8 cellular contexts compared by ENCODE assay signal in genomic region chr16:89657442-89658220, GRCh38. TPM values are rescaled to one million over a fixed set of nuclear protein-coding genes. Genes with fewer than 3 reads are reported as not detected.
DNase-seq lines count a peak whose midpoint lies in the region; ATAC-seq, FAIRE-seq and TF ChIP-seq lines count a peak whose summit lies in the region.

Gene CHMP1A, minus strand, starts transcription at chr16:89657708. Its CDS starts 120 bp downstream, at chr16:89657588.
Gene SPATA33, plus strand, starts transcription at chr16:89657836. Its CDS starts 76 bp downstream, at chr16:89657912.

- TF ChIP-seq CTCF in BJ (IDR thresholded peaks at IDR 0.05; ENCODE audit: insufficient read depth, low read depth, low read length) (no peak), HepG2 (CRISPR knock-in tag; IDR thresholded peaks at IDR 0.05) (no peak; the same call in 1 of the 2 replicates)

- in situ Hi-C loops in HepG2 (cut with HindIII; ENCODE audit: extremely low pct_ligation_motif_present, low pct_unique_long_range_greater_than_20kb) = loop anchor here (5.0 kb wide), 1 partner anchor 45 kb away; the partner anchor contains the start of gene SPATA2L

- POLR2A ChIA-PET in BJ (lab: Charles Lee) = interaction anchor here (0.6 kb wide), 2 partner anchors 14 to 34 kb away, joined by 3 to 8 read pairs; no protein-coding TSS in a partner anchor
- POLR2A ChIA-PET in activated CD4-positive, alpha-beta T cell treated with anti-CD3 and anti-CD28 coated beads, Interleukin-2, amount 10 ng/mL, durations not matched to agents 7 days and 5 days (lab: Charles Lee) = interaction anchor here (0.5 kb wide), 1 partner anchor 90 kb away, joined by 5 read pairs; no protein-coding TSS in a partner anchor
- POLR2A ChIA-PET in HepG2 (lab: Yijun Ruan, JAX) = interaction anchor here (0.5 to 2.8 kb wide), 5 partner anchors 30 to 335 kb away, joined by 3 to 21 read pairs (median 5); partner anchors contain the start of genes CDK10 and SPATA2L

- H3K4me3 ChIP-seq in BJ (ENCODE audit: low read depth, low read length) = peak within 1 kb of the TSS; percentile 84
- H3K4me3 ChIP-seq in HepG2 (replicated peaks in 1 of 3; ENCODE audit: insufficient read depth in 1 of 3, low read depth in 2 of 3, low read length in 3 of 3) = peak within 1 kb of the TSS; percentile 91 to 100 (median 99)

- H3K27ac Mint-ChIP-seq in activated CD4-positive, alpha-beta T cell treated with anti-CD3 and anti-CD28 coated beads, Interleukin-2, amount 10 ng/mL, durations not matched to agents 7 days and 5 days = peak within 1 kb of the TSS; percentile 85

- TF ChIP-seq RAD21 in HepG2 (CRISPR knock-in tag; IDR thresholded peaks at IDR 0.05) = peak; percentile 49

- peak; percentile 94 for FAIRE-seq in HepG2 (lab: Jason Lieb, UNC)

- peak within 1 kb of the TSS; percentile 64 for H3K27ac ChIP-seq in HepG2 (ENCODE audit: extremely low read length, insufficient read depth, low read length)

- H3K79me2 ChIP-seq in HepG2 (ENCODE audit: insufficient read depth, low read length) = peaks cover 49% of the 10 kb centered on the region

- no TSS peak for BruUV-seq in HepG2 (replicated peaks; lab: Mats Ljungman, UMichigan)

- H4K20me1 ChIP-seq in HepG2 (ENCODE audit: insufficient read depth, low read length) = no peaks in the 10 kb centered on the region

- TF ChIP-seq EP300 in HepG2 (IDR thresholded peaks at IDR 0.05; ENCODE audit: low read depth in 2 of 2, low read length in 2 of 2) = no peak
- 0 out of 2 replicates have a peak, but pooled peaks have one; percentile 19 for TF ChIP-seq EP300 in HepG2 (CRISPR knock-in tag; IDR thresholded peaks at IDR 0.05; ENCODE audit: borderline replicate concordance)

- peaks cover 29% of the 10 kb centered on the region for H3K36me3 Mint-ChIP-seq in activated CD4-positive, alpha-beta T cell treated with anti-CD3 and anti-CD28 coated beads, Interleukin-2, amount 10 ng/mL, durations not matched to agents 7 days and 5 days (ENCODE audit: low read depth)

- WGBS in HepG2 (ENCODE audit: low lambda C conversion rate) = under 1% methylated on average over 37 of the region's 99 CpGs

- H3K36me3 ChIP-seq in BJ (ENCODE audit: control insufficient read depth, insufficient read depth, low read length) (peaks cover 6% of the 10 kb centered on the region), HepG2 (replicated peaks in 1 of 2; ENCODE audit: control insufficient read depth in 1 of 2, insufficient read depth in 2 of 2, low read length in 2 of 2) (peaks cover 13 to 37% of the 10 kb centered on the region in 2 experiments)

- H3K27me3 Mint-ChIP-seq in activated CD4-positive, alpha-beta T cell treated with anti-CD3 and anti-CD28 coated beads, Interleukin-2, amount 10 ng/mL, durations not matched to agents 7 days and 5 days = no peaks in the 10 kb centered on the region

- H3K4me2 ChIP-seq in HepG2 (ENCODE audit: low read depth, low read length) = peak within 1 kb of the TSS; percentile 97

- peak; percentile 84 for TF ChIP-seq POLR2A in GM19193 (IDR thresholded peaks at IDR 0.05; ENCODE audit: extremely low read depth, insufficient read depth, insufficient read length)
- TF ChIP-seq POLR2A in HepG2 (IDR thresholded peaks at IDR 0.05; ENCODE audit: insufficient read depth in 1 of 2, low read depth in 2 of 2, low read length in 2 of 2) = peak; percentile 62 to 72

- intact Hi-C loops in HepG2 (cut with micrococcal nuclease; ENCODE audit: unreplicated experiment) = loop anchor here (2.0 kb wide), 1 partner anchor 43 kb away; the partner anchor contains the start of gene SPATA2L

- no peaks in the 10 kb centered on the region for H3K9me3 ChIP-seq in HepG2 (ENCODE audit: low read length)

- H3K4me1 ChIP-seq in HepG2 (ENCODE audit: insufficient read depth, low read length) = peaks cover 38% of the 10 kb centered on the region

- H3K9ac ChIP-seq in HepG2 (ENCODE audit: insufficient read depth, low read depth, low read length) = peak within 1 kb of the TSS; percentile 96

- ATAC-seq in HG03378 (IDR thresholded peaks at IDR 0.05; ENCODE audit: unreplicated experiment) (peak; percentile 71), HepG2 (peak; percentile 93)

- H3K27me3 ChIP-seq in BJ (ENCODE audit: control insufficient read depth, insufficient read depth, low read length) (no peaks in the 10 kb centered on the region), HepG2 (ENCODE audit: control insufficient read depth in 1 of 2, insufficient read depth in 2 of 2, low read length in 2 of 2) (no peaks in the 10 kb centered on the region; a peak in 1 of 5 replicates)

- peaks cover 48% of the 10 kb centered on the region for H3K4me1 Mint-ChIP-seq in activated CD4-positive, alpha-beta T cell treated with anti-CD3 and anti-CD28 coated beads, Interleukin-2, amount 10 ng/mL, durations not matched to agents 7 days and 5 days

- H2AFZ ChIP-seq in HepG2 (ENCODE audit: low read length) = peak within 1 kb of the TSS; percentile 81

- CTCF ChIA-PET in BJ (lab: Yijun Ruan, JAX) = interaction anchor here (0.7 to 2.2 kb wide), 3 partner anchors 16 to 204 kb away, joined by 3 to 4 read pairs (median 3); no protein-coding TSS in a partner anchor
- CTCF ChIA-PET in activated CD4-positive, alpha-beta T cell treated with anti-CD3 and anti-CD28 coated beads, Interleukin-2, amount 10 ng/mL, durations not matched to agents 7 days and 5 days (lab: Charles Lee) = interaction anchor here (0.5 to 2.1 kb wide), 3 partner anchors 13 to 155 kb away, joined by 3 to 13 read pairs (median 7); no protein-coding TSS in a partner anchor
- CTCF ChIA-PET in HepG2 (lab: Yijun Ruan, JAX; ENCODE audit: low intra/inter-chr PET ratio, low total read pairs) = interaction anchor here (1.1 kb wide), 1 partner anchor 16 kb away, joined by 3 read pairs; no protein-coding TSS in a partner anchor

- H3K4me3 Mint-ChIP-seq in activated CD4-positive, alpha-beta T cell treated with anti-CD3 and anti-CD28 coated beads, Interleukin-2, amount 10 ng/mL, durations not matched to agents 7 days and 5 days = peak within 1 kb of the TSS; percentile 79

- H3K9me3 Mint-ChIP-seq in activated CD4-positive, alpha-beta T cell treated with anti-CD3 and anti-CD28 coated beads, Interleukin-2, amount 10 ng/mL, durations not matched to agents 7 days and 5 days = no peaks in the 10 kb centered on the region

- peak; percentile 23 for DNase-seq in BJ (ENCODE audit: low read depth)
- peak; percentile 17 to 85 for DNase-seq in NCI-H526 (lab: John Stamatoyannopoulos, UW)
- DNase-seq in activated CD4-positive, alpha-beta T cell treated with anti-CD3 and anti-CD28 coated beads, Interleukin-2, amount 10 ng/mL, durations not matched to agents 7 days and 5 days = peak; percentile 91
- DNase-seq in dedifferentiated amniotic fluid mesenchymal stem cell (ENCODE audit: extremely low spot score) = peak; percentile 67
- peak; percentile 78 for DNase-seq in HepG2 (ENCODE audit: low spot score)
- DNase-seq in stimulated activated CD4-positive, alpha-beta T cell treated with anti-CD3 and anti-CD28 coated beads, Interleukin-2, amount 100 ng/mL, for 48 hours = peak; percentile 92 to 95

RNA-seq across cellular contexts. Expression of gene CHMP1A, which starts in this region (rescaled TPM):
- polyA plus RNA-seq in BJ (2011; rRNA removed) (58.5 and 105 TPM in 2 replicates), HepG2 (2011; rRNA removed) (73.3 and 87.2 TPM in 2 replicates)
- 49.1 and 82.6 TPM in 2 replicates for polyA minus RNA-seq in BJ (2011; rRNA and poly(A)+ RNA removed)
- total RNA-seq in activated CD4-positive, alpha-beta T cell treated with anti-CD3 and anti-CD28 coated beads, Interleukin-2, amount 10 ng/mL, durations not matched to agents 7 days and 5 days = 100 to 1,000 TPM in 1 of 2 experiments, 10 to 100 TPM in 1; 77.6 to 102 TPM
- total RNA-seq in HepG2 (2016; rRNA removed; fragmentation: Illumina TruSeq; extraction: Trizol) = 69.4 and 80.0 TPM in 2 replicates
- total RNA-seq in HepG2 (2016; cell fraction: cytosol; rRNA removed; fragmentation: Illumina TruSeq; extraction: Trizol; ENCODE audit: low read depth) = 12.3 and 14.1 TPM in 2 replicates
- total RNA-seq in HepG2 (2016; cell fraction: insoluble cytoplasmic fraction; rRNA removed; fragmentation: Illumina TruSeq; extraction: Trizol) = 68.7 and 70.7 TPM in 2 replicates
- 36.1 and 43.1 TPM in 2 replicates for total RNA-seq in HepG2 (2016; cell fraction: membrane; rRNA removed; fragmentation: Illumina TruSeq; extraction: Trizol)
- total RNA-seq in HepG2 (2016; cell fraction: nucleus; rRNA removed; fragmentation: Illumina TruSeq; extraction: Trizol) = 43.4 and 46.6 TPM in 2 replicates
- 71.4 and 105 TPM in 2 replicates for polyA plus RNA-seq in HepG2 (2011; cell fraction: cytosol; rRNA removed)
- polyA plus RNA-seq in HepG2 (2011; cell fraction: nucleus; rRNA removed) = 141 and 163 TPM in 2 replicates
- polyA plus RNA-seq in HepG2 (2012) = 39.3 and 47.1 TPM in 2 replicates
- 9.6 and 12.7 TPM in 2 replicates for polyA plus RNA-seq in HepG2 (2016; cell fraction: cytosol; fragmentation: Illumina TruSeq; extraction: Trizol; ENCODE audit: low read depth)
- 89.2 and 96.6 TPM in 2 replicates for polyA plus RNA-seq in HepG2 (2016; cell fraction: insoluble cytoplasmic fraction; fragmentation: Illumina TruSeq; extraction: Trizol; ENCODE audit: low read depth)
- polyA plus RNA-seq in HepG2 (2016; cell fraction: membrane; fragmentation: Illumina TruSeq; extraction: Trizol; ENCODE audit: low read depth) = 29.6 and 33.2 TPM in 2 replicates
- 105 and 109 TPM in 2 replicates for polyA plus RNA-seq in HepG2 (2016; cell fraction: nucleus; fragmentation: Illumina TruSeq; extraction: Trizol; ENCODE audit: insufficient read depth, low read depth)
- 73.7 and 140 TPM in 2 replicates for polyA minus RNA-seq in HepG2 (2011; rRNA and poly(A)+ RNA removed; ENCODE audit: low replicate concordance)
- 50.0 and 50.5 TPM in 2 replicates for polyA minus RNA-seq in HepG2 (2011; cell fraction: cytosol; rRNA and poly(A)+ RNA removed)
- 25.8 and 33.6 TPM in 2 replicates for polyA minus RNA-seq in HepG2 (2011; cell fraction: nucleus; rRNA and poly(A)+ RNA removed)

RNA-seq across cellular contexts. Expression of gene SPATA33, which starts in this region (rescaled TPM):
- 2.6 TPM in 2 replicates for polyA plus RNA-seq in BJ (2011; rRNA removed)
- 1.3 and 1.6 TPM in 2 replicates for polyA minus RNA-seq in BJ (2011; rRNA and poly(A)+ RNA removed)
- total RNA-seq in activated CD4-positive, alpha-beta T cell treated with anti-CD3 and anti-CD28 coated beads, Interleukin-2, amount 10 ng/mL, durations not matched to agents 7 days and 5 days = 10 to 100 TPM; 14.5 to 14.8 TPM
- total RNA-seq in HepG2 (2016; rRNA removed; fragmentation: Illumina TruSeq; extraction: Trizol) = 11.0 and 11.2 TPM in 2 replicates
- 9.1 and 14.3 TPM in 2 replicates for total RNA-seq in HepG2 (2016; cell fraction: cytosol; rRNA removed; fragmentation: Illumina TruSeq; extraction: Trizol; ENCODE audit: low read depth)
- total RNA-seq in HepG2 (2016; cell fraction: insoluble cytoplasmic fraction; rRNA removed; fragmentation: Illumina TruSeq; extraction: Trizol) = 11.7 and 12.8 TPM in 2 replicates
- 14.6 and 17.6 TPM in 2 replicates for total RNA-seq in HepG2 (2016; cell fraction: membrane; rRNA removed; fragmentation: Illumina TruSeq; extraction: Trizol)
- total RNA-seq in HepG2 (2016; cell fraction: nucleus; rRNA removed; fragmentation: Illumina TruSeq; extraction: Trizol) = 9.0 and 10.4 TPM in 2 replicates
- polyA plus RNA-seq in HepG2 (2011; rRNA removed) = 5.7 and 6.3 TPM in 2 replicates
- 3.3 and 3.5 TPM in 2 replicates for polyA plus RNA-seq in HepG2 (2011; cell fraction: cytosol; rRNA removed)
- polyA plus RNA-seq in HepG2 (2011; cell fraction: nucleus; rRNA removed) = 14.9 and 16.4 TPM in 2 replicates
- 8.1 and 9.7 TPM in 2 replicates for polyA plus RNA-seq in HepG2 (2012)
- 17.1 and 17.6 TPM in 2 replicates for polyA plus RNA-seq in HepG2 (2016; cell fraction: cytosol; fragmentation: Illumina TruSeq; extraction: Trizol; ENCODE audit: low read depth)
- polyA plus RNA-seq in HepG2 (2016; cell fraction: insoluble cytoplasmic fraction; fragmentation: Illumina TruSeq; extraction: Trizol; ENCODE audit: low read depth) = 12.9 and 16.7 TPM in 2 replicates
- 20.1 and 25.8 TPM in 2 replicates for polyA plus RNA-seq in HepG2 (2016; cell fraction: membrane; fragmentation: Illumina TruSeq; extraction: Trizol; ENCODE audit: low read depth)
- 25.8 and 32.4 TPM in 2 replicates for polyA plus RNA-seq in HepG2 (2016; cell fraction: nucleus; fragmentation: Illumina TruSeq; extraction: Trizol; ENCODE audit: insufficient read depth, low read depth)
- 6.0 and 18.6 TPM in 2 replicates for polyA minus RNA-seq in HepG2 (2011; rRNA and poly(A)+ RNA removed; ENCODE audit: low replicate concordance)
- polyA minus RNA-seq in HepG2 (2011; cell fraction: cytosol; rRNA and poly(A)+ RNA removed) = 1.4 and 1.8 TPM in 2 replicates
- 7.2 and 7.7 TPM in 2 replicates for polyA minus RNA-seq in HepG2 (2011; cell fraction: nucleus; rRNA and poly(A)+ RNA removed)

Comparison
In these comparisons a context has a peak if more than half of its experiments do, and no peak if none do; other contexts are left out.
1. Peak in every context shown above with its lines: DNase-seq, ATAC-seq, H3K4me3 ChIP-seq and H3K27ac ChIP-seq.
2. DNase-seq: peak in every context shown above with its lines; median percentile 94 in stimulated activated CD4-positive, alpha-beta T cell treated with anti-CD3 and anti-CD28 coated beads, Interleukin-2, amount 100 ng/mL, for 48 hours; 91 in activated CD4-positive, alpha-beta T cell treated with anti-CD3 and anti-CD28 coated beads, Interleukin-2, amount 10 ng/mL, durations not matched to agents 7 days and 5 days; 78 in HepG2; 67 in dedifferentiated amniotic fluid mesenchymal stem cell; 51 in NCI-H526; 23 in BJ.